25 cellular contexts compared by ENCODE assay signal in genomic region chr7:94417261-94417660, GRCh38. TPM values are rescaled to one million over a fixed set of nuclear protein-coding genes. Genes with fewer than 3 reads are reported as not detected.
A peak's percentile ranks its signal among the peaks of the same experiment; 100 is the strongest.
DNase-seq lines count a peak whose midpoint lies in the region; ATAC-seq, FAIRE-seq and TF ChIP-seq lines count a peak whose summit lies in the region.
"Had no signal": no experiment of that assay in that cellular context is flagged by ENCODE, and none has a peak within 500 bp of the region (broad histone marks: within the 10 kb centered on the region; RNA-seq: fewer than 3 reads in every experiment).

No MANE protein-coding gene starts in this region.

- H3K4me2 ChIP-seq in astrocyte (ENCODE audit: low read length): no peak overlapping the region

- TF ChIP-seq CTCF in astrocyte (IDR thresholded peaks at IDR 0.05; ENCODE audit: insufficient read depth, low read depth, low read length) (no peak), nephron (IDR thresholded peaks at IDR 0.05; ENCODE audit: unreplicated experiment in 3 of 3) (no peak)

- peaks cover 43% of the 10 kb centered on the region for H3K79me2 ChIP-seq in astrocyte (ENCODE audit: insufficient read depth, low read length)

- peak overlapping the region; percentile 83 for H3K27ac Mint-ChIP-seq in astrocyte (ENCODE audit: unreplicated experiment)
- H3K27ac Mint-ChIP-seq in nephron: peak overlapping the region in 2 of 3 experiments; percentile 82 to 88
- H3K27ac Mint-ChIP-seq: activated CD4-positive, alpha-beta memory T cell treated with anti-CD3 and anti-CD28 coated beads for 36 hours; activated naive CD8-positive, alpha-beta T cell; activated T-cell treated with anti-CD3 and anti-CD28 coated beads, Interleukin-2, amount 50 U/mL, for 24 hours; natural killer cell had no signal

- H3K27me3 ChIP-seq in astrocyte (ENCODE audit: insufficient read depth, low read length) (no peaks in the 10 kb centered on the region), aorta (ENCODE audit: control insufficient read depth in 1 of 2, insufficient read depth in 2 of 2, low read length in 1 of 2) (no peaks in the 10 kb centered on the region)
- H3K27me3 ChIP-seq: heart right ventricle had no signal

- H3K9me3 ChIP-seq in astrocyte (ENCODE audit: insufficient read depth, low read depth, low read length) (no peaks in the 10 kb centered on the region), aorta (ENCODE audit: control insufficient read depth, low read length) (no peaks in the 10 kb centered on the region)
- H3K9me3 ChIP-seq: heart right ventricle, prostate gland had no signal

- ATAC-seq in aorta (ENCODE audit: low FRiP score) (no peak), GM21528 (IDR thresholded peaks at IDR 0.05; ENCODE audit: low FRiP score, unreplicated experiment) (no peak)
- ATAC-seq: esophagus mucosa, heart right ventricle, natural killer cell had no signal

- intact Hi-C loops in aorta (cut with DNase I): no loop called here

- H3K4me1 ChIP-seq in astrocyte (ENCODE audit: insufficient read depth, low read length): peaks cover 55% of the 10 kb centered on the region
- no peaks in the 10 kb centered on the region for H3K4me1 ChIP-seq in aorta (ENCODE audit: control insufficient read depth in 1 of 2, insufficient read depth in 2 of 2, low read length in 2 of 2)
- H3K4me1 ChIP-seq: prostate gland had no signal

- H3K36me3 Mint-ChIP-seq in astrocyte (ENCODE audit: low read depth, unreplicated experiment): peaks cover 45% of the 10 kb centered on the region
- peaks cover 94% of the 10 kb centered on the region for H3K36me3 Mint-ChIP-seq in nephron (ENCODE audit: low read depth)
- H3K36me3 Mint-ChIP-seq: activated CD4-positive, alpha-beta memory T cell treated with anti-CD3 and anti-CD28 coated beads for 36 hours; activated naive CD8-positive, alpha-beta T cell; natural killer cell had no signal

- no peak overlapping the region for H2AFZ ChIP-seq in astrocyte (ENCODE audit: low read depth, low read length)

- H3K36me3 ChIP-seq in astrocyte (ENCODE audit: insufficient read depth, low read length) (peaks cover 97% of the 10 kb centered on the region), aorta (ENCODE audit: control insufficient read depth in 1 of 2, insufficient read depth in 2 of 2, low read length in 1 of 2) (peaks cover 12 to 16% of the 10 kb centered on the region in 2 donors)
- H3K36me3 ChIP-seq: prostate gland, WERI-Rb-1 had no signal

- H3K27me3 Mint-ChIP-seq in astrocyte (ENCODE audit: low read depth, unreplicated experiment) (no peaks in the 10 kb centered on the region), nephron (ENCODE audit: low read depth) (no peaks in the 10 kb centered on the region)
- H3K27me3 Mint-ChIP-seq: activated CD4-positive, alpha-beta memory T cell treated with anti-CD3 and anti-CD28 coated beads for 36 hours had no signal

- peaks cover 74% of the 10 kb centered on the region for H4K20me1 ChIP-seq in astrocyte (ENCODE audit: insufficient read depth, low read length)

- peak overlapping the region; percentile 14 for H3K9ac ChIP-seq in astrocyte (ENCODE audit: low read length)

- H3K9me3 Mint-ChIP-seq in astrocyte (ENCODE audit: unreplicated experiment) (no peaks in the 10 kb centered on the region), nephron (no peaks in the 10 kb centered on the region)
- H3K9me3 Mint-ChIP-seq: activated CD4-positive, alpha-beta memory T cell treated with anti-CD3 and anti-CD28 coated beads for 36 hours; activated T-cell treated with anti-CD3 and anti-CD28 coated beads, Interleukin-2, amount 50 U/mL, for 24 hours; natural killer cell had no signal

- peak; percentile 37 for FAIRE-seq in astrocyte (lab: Jason Lieb, UNC)
- FAIRE-seq: bronchial epithelial cell, islet of Langerhans had no signal

- no peak overlapping the region for H3K4me3 ChIP-seq in astrocyte (ENCODE audit: insufficient read depth, low read depth, low read length)
- H3K4me3 ChIP-seq in aorta (ENCODE audit: low read length in 2 of 2): no peak overlapping the region
- H3K4me3 ChIP-seq: heart right ventricle, prostate gland had no signal

- peak; percentile 37 for DNase-seq in NCI-H1092 treated with DMSO at 0.1 percent for 48 hours (lab: John Stamatoyannopoulos, UW)
- DNase-seq in NCI-H1092 (lab: John Stamatoyannopoulos, UW): no peak
- no peak for DNase-seq in astrocyte (ENCODE audit: low read depth)
- no peak for DNase-seq in aorta
- DNase-seq in activated T-cell treated with anti-CD3 and anti-CD28 coated beads, Interleukin-2, amount 50 U/mL, for 48 hours: no peak
- DNase-seq in activated T-cell treated with anti-CD3 and anti-CD28 coated beads, Interleukin-2, amount 50 U/mL, for 1 hour: no peak
- DNase-seq: activated CD4-positive, alpha-beta memory T cell treated with anti-CD3 and anti-CD28 coated beads for 36 hours; activated T-cell treated with anti-CD3 and anti-CD28 coated beads, Interleukin-2, amount 50 U/mL, for 24 hours; DND-41; GOT3; heart right ventricle; natural killer cell; NCI-H146; NCI-H526; stimulated activated CD4-positive, alpha-beta T cell treated with anti-CD3 and anti-CD28 coated beads, Interleukin-4, amount 100 ng/mL, for 4 hours; T-helper 2 cell had no signal

- H3K27ac ChIP-seq in astrocyte (ENCODE audit: low read depth, low read length) (peak overlapping the region; percentile 26), aorta (ENCODE audit: low read depth in 1 of 2, low read length in 2 of 2) (peak overlapping the region; percentile 10 to 54)
- H3K27ac ChIP-seq: C4-2B, heart right ventricle, prostate gland, WERI-Rb-1 had no signal

- WGBS in aorta, 2 donors: 52 to 66% methylated on average over 1 of the region's 1 CpG

- H3K4me3 Mint-ChIP-seq in astrocyte (ENCODE audit: unreplicated experiment) (peak overlapping the region; percentile 70), nephron (no peak overlapping the region)
- H3K4me3 Mint-ChIP-seq: activated CD4-positive, alpha-beta memory T cell treated with anti-CD3 and anti-CD28 coated beads for 36 hours; activated naive CD8-positive, alpha-beta T cell; activated T-cell treated with anti-CD3 and anti-CD28 coated beads, Interleukin-2, amount 50 U/mL, for 24 hours; natural killer cell had no signal

- H3K4me1 Mint-ChIP-seq in astrocyte (ENCODE audit: low read depth, unreplicated experiment): peaks cover 69% of the 10 kb centered on the region
- peaks cover 70% of the 10 kb centered on the region for H3K4me1 Mint-ChIP-seq in nephron
- H3K4me1 Mint-ChIP-seq: natural killer cell had no signal

RNA-seq across cellular contexts. Expression of gene COL1A2, which starts 22.6 kb away (rescaled TPM):
- total RNA-seq in astrocyte (6,748 and 8,907 TPM in 2 replicates), aorta (1,000 to 10,000 TPM in 1 of 2 donors, 100 to 1,000 TPM in 1; 844 to 1,770 TPM)
- polyA plus RNA-seq in aorta: 1,000 to 10,000 TPM in 1 of 2 donors, 100 to 1,000 TPM in 1; 282 to 1,047 TPM
- total RNA-seq: activated CD4-positive, alpha-beta memory T cell treated with anti-CD3 and anti-CD28 coated beads for 36 hours; natural killer cell had no signal
